Comparison of ENCODE assay signal across 2 cellular contexts in the genomic region with DNA sequence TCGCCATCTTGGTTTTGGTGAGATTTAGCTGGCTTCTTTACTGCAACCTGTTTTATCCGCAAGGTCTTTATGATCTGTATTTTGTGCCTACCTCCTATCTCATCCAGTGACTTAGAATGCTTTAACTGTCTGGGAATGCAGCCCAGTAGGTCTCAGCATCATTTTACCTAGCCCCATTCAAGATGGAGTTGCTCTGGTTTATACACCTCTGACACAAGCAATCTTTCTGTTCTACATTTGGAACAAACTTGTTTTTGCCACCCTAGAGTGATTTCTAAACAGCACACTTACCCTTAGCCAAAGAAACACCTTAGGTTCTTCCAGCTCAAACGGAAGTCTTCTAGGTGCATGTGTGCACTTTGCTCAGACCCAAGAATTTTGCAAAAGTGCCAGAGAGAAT.
TF ChIP-seq lines count a peak whose summit lies in the region.

No MANE protein-coding gene starts in this region.

TF ChIP-seq in GM23338, 12 proteins besides CTCF, POLR2A, EP300 and RAD21 (continued from another document and continues in another):
- TF ChIP-seq, protein P1, sequence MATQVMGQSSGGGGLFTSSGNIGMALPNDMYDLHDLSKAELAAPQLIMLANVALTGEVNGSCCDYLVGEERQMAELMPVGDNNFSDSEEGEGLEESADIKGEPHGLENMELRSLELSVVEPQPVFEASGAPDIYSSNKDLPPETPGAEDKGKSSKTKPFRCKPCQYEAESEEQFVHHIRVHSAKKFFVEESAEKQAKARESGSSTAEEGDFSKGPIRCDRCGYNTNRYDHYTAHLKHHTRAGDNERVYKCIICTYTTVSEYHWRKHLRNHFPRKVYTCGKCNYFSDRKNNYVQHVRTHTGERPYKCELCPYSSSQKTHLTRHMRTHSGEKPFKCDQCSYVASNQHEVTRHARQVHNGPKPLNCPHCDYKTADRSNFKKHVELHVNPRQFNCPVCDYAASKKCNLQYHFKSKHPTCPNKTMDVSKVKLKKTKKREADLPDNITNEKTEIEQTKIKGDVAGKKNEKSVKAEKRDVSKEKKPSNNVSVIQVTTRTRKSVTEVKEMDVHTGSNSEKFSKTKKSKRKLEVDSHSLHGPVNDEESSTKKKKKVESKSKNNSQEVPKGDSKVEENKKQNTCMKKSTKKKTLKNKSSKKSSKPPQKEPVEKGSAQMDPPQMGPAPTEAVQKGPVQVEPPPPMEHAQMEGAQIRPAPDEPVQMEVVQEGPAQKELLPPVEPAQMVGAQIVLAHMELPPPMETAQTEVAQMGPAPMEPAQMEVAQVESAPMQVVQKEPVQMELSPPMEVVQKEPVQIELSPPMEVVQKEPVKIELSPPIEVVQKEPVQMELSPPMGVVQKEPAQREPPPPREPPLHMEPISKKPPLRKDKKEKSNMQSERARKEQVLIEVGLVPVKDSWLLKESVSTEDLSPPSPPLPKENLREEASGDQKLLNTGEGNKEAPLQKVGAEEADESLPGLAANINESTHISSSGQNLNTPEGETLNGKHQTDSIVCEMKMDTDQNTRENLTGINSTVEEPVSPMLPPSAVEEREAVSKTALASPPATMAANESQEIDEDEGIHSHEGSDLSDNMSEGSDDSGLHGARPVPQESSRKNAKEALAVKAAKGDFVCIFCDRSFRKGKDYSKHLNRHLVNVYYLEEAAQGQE (IDR thresholded peaks at IDR 0.05; ENCODE audit: unreplicated experiment) = no peak
- no peak for TF ChIP-seq CREB1 (CRISPR knock-in tag; IDR thresholded peaks at IDR 0.05; ENCODE audit: low read depth)
- TF ChIP-seq EZH2phosphoT487 (IDR thresholded peaks at IDR 0.05; ENCODE audit: unreplicated experiment) = no peak
- no peak for TF ChIP-seq ZNF331 (CRISPR knock-in tag; IDR thresholded peaks at IDR 0.05; ENCODE audit: low read depth)
- TF ChIP-seq POLR2AphosphoS5 (IDR thresholded peaks at IDR 0.05; ENCODE audit: low read depth) = no peak
- TF ChIP-seq, protein P2, sequence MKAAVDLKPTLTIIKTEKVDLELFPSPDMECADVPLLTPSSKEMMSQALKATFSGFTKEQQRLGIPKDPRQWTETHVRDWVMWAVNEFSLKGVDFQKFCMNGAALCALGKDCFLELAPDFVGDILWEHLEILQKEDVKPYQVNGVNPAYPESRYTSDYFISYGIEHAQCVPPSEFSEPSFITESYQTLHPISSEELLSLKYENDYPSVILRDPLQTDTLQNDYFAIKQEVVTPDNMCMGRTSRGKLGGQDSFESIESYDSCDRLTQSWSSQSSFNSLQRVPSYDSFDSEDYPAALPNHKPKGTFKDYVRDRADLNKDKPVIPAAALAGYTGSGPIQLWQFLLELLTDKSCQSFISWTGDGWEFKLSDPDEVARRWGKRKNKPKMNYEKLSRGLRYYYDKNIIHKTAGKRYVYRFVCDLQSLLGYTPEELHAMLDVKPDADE (IDR thresholded peaks at IDR 0.05) = no peak
- TF ChIP-seq JUNB (IDR thresholded peaks at IDR 0.05; ENCODE audit: unreplicated experiment) = no peak
- TF ChIP-seq ZNF114 (CRISPR knock-in tag; IDR thresholded peaks at IDR 0.05) = no peak
- TF ChIP-seq, protein P3, sequence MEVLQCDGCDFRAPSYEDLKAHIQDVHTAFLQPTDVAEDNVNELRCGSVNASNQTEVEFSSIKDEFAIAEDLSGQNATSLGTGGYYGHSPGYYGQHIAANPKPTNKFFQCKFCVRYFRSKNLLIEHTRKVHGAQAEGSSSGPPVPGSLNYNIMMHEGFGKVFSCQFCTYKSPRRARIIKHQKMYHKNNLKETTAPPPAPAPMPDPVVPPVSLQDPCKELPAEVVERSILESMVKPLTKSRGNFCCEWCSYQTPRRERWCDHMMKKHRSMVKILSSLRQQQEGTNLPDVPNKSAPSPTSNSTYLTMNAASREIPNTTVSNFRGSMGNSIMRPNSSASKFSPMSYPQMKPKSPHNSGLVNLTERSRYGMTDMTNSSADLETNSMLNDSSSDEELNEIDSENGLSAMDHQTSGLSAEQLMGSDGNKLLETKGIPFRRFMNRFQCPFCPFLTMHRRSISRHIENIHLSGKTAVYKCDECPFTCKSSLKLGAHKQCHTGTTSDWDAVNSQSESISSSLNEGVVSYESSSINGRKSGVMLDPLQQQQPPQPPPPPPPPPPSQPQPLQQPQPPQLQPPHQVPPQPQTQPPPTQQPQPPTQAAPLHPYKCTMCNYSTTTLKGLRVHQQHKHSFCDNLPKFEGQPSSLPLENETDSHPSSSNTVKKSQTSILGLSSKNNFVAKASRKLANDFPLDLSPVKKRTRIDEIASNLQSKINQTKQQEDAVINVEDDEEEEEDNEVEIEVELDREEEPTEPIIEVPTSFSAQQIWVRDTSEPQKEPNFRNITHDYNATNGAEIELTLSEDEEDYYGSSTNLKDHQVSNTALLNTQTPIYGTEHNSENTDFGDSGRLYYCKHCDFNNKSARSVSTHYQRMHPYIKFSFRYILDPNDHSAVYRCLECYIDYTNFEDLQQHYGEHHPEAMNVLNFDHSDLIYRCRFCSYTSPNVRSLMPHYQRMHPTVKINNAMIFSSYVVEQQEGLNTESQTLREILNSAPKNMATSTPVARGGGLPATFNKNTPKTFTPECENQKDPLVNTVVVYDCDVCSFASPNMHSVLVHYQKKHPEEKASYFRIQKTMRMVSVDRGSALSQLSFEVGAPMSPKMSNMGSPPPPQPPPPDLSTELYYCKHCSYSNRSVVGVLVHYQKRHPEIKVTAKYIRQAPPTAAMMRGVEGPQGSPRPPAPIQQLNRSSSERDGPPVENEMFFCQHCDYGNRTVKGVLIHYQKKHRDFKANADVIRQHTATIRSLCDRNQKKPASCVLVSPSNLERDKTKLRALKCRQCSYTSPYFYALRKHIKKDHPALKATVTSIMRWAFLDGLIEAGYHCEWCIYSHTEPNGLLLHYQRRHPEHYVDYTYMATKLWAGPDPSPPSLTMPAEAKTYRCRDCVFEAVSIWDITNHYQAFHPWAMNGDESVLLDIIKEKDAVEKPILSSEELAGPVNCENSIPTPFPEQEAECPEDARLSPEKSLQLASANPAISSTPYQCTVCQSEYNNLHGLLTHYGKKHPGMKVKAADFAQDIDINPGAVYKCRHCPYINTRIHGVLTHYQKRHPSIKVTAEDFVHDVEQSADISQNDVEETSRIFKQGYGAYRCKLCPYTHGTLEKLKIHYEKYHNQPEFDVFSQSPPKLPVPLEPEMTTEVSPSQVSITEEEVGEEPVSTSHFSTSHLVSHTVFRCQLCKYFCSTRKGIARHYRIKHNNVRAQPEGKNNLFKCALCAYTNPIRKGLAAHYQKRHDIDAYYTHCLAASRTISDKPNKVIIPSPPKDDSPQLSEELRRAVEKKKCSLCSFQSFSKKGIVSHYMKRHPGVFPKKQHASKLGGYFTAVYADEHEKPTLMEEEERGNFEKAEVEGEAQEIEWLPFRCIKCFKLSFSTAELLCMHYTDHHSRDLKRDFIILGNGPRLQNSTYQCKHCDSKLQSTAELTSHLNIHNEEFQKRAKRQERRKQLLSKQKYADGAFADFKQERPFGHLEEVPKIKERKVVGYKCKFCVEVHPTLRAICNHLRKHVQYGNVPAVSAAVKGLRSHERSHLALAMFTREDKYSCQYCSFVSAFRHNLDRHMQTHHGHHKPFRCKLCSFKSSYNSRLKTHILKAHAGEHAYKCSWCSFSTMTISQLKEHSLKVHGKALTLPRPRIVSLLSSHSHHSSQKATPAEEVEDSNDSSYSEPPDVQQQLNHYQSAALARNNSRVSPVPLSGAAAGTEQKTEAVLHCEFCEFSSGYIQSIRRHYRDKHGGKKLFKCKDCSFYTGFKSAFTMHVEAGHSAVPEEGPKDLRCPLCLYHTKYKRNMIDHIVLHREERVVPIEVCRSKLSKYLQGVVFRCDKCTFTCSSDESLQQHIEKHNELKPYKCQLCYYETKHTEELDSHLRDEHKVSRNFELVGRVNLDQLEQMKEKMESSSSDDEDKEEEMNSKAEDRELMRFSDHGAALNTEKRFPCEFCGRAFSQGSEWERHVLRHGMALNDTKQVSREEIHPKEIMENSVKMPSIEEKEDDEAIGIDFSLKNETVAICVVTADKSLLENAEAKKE (CRISPR knock-in tag; IDR thresholded peaks at IDR 0.05) = no peak
- no peak for TF ChIP-seq NANOG (IDR thresholded peaks at IDR 0.05; ENCODE audit: borderline replicate concordance)

TF ChIP-seq in H1, 55 proteins besides CTCF, POLR2A, EP300 and RAD21:
- TF ChIP-seq, protein P4, sequence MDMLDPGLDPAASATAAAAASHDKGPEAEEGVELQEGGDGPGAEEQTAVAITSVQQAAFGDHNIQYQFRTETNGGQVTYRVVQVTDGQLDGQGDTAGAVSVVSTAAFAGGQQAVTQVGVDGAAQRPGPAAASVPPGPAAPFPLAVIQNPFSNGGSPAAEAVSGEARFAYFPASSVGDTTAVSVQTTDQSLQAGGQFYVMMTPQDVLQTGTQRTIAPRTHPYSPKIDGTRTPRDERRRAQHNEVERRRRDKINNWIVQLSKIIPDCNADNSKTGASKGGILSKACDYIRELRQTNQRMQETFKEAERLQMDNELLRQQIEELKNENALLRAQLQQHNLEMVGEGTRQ (IDR thresholded peaks at IDR 0.05; ENCODE audit: low read length) = no peak
- TF ChIP-seq, protein P5, sequence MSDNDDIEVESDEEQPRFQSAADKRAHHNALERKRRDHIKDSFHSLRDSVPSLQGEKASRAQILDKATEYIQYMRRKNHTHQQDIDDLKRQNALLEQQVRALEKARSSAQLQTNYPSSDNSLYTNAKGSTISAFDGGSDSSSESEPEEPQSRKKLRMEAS (IDR thresholded peaks at IDR 0.05) = no peak
- TF ChIP-seq RBBP5 (IDR thresholded peaks at IDR 0.05; ENCODE audit: borderline replicate concordance, low read depth, low read length) (no peak), SRF (IDR thresholded peaks at IDR 0.05; ENCODE audit: low read depth, low read length) (no peak), BCL11A (IDR thresholded peaks at IDR 0.05; ENCODE audit: low read depth in 2 of 2, low read length in 2 of 2) (no peak), JUN (IDR thresholded peaks at IDR 0.05; ENCODE audit: low read depth, low read length) (no peak), CBX5 (IDR thresholded peaks at IDR 0.05; ENCODE audit: low read depth, low read length) (no peak), POLR2AphosphoS5 (IDR thresholded peaks at IDR 0.05; ENCODE audit: low read depth, low read length) (no peak), SUZ12 (IDR thresholded peaks at IDR 0.05; ENCODE audit: low read length) (no peak), SAP30 (IDR thresholded peaks at IDR 0.05; ENCODE audit: insufficient read depth, insufficient replicate concordance, low read length) (no peak), GTF2F1 (IDR thresholded peaks at IDR 0.05; ENCODE audit: borderline replicate concordance, low read depth, low read length) (no peak), POU5F1 (IDR thresholded peaks at IDR 0.05; ENCODE audit: low read depth, low read length) (no peak), BACH1 (IDR thresholded peaks at IDR 0.05; ENCODE audit: low read length) (no peak), CHD1 (IDR thresholded peaks at IDR 0.05; ENCODE audit: low read depth, low read length) (no peak), SP4 (IDR thresholded peaks at IDR 0.05; ENCODE audit: low read length) (no peak)
